In the genomic region with DNA sequence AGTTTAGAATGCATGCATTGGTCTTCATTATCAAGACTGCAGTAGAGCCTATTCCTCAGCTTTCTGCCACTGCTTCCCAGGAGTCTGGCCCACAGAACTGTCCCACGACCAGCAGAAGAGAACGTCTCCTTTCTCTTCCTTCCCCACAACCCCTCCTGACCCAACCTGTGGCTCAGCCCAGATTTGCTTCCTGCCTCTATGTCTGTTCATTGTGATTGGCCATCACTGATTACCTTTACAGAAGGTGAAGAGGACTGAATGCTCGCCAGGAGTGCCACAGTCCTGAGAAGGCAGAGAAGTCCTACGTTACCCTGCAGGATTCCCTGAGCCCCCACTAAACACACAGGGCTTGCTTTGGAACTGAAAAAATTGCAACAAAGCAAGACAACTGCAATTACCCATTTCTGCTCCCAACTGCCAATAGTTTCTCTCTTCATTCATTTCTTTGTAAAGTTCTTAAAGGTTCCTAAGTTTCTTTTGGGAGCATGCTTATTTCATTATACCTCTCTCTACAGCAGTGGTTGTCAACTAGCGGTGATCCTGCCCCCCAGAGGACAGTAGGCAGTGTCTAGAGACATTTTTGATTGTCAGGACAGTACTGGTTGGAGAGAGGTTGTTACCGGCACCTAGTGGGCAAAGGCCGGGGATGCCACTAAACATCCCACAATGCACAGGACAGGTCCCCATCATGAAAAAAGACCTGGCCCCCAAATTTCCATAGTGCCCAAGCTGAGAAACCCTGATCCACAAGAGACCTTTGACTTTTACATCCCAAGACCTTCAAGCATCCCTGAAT, we compare ENCODE assay signal across 8 cellular contexts. TPM values are rescaled to one million over a fixed set of nuclear protein-coding genes. Genes with fewer than 3 reads are reported as not detected.
DNase-seq lines count a peak whose midpoint lies in the region; ATAC-seq and TF ChIP-seq lines count a peak whose summit lies in the region.

No MANE protein-coding gene starts in this region.

- H3K27ac ChIP-seq in CD4-positive, CD25-positive, alpha-beta regulatory T cell (ENCODE audit: insufficient read depth, low read length, poor library complexity, severe bottlenecking), result peak overlapping the region; percentile 64
- peak overlapping the region; percentile 86 for H3K27ac ChIP-seq in temporal lobe (ENCODE audit: low read depth, low read length)

- peak; percentile 34 for TF ChIP-seq CTCF in HFF-Myc (IDR thresholded peaks at IDR 0.05; ENCODE audit: low read depth, low read length, missing control alignments)

- peak overlapping the region; percentile 79 to 92 (median 91) for H3K27ac Mint-ChIP-seq in CD4-positive, CD25-positive, alpha-beta regulatory T cell

- no peaks in the 10 kb centered on the region for H3K27me3 ChIP-seq in CD4-positive, CD25-positive, alpha-beta regulatory T cell (ENCODE audit: control insufficient read depth, insufficient read depth, low read length)

- peaks cover 19% of the 10 kb centered on the region for H3K36me3 Mint-ChIP-seq in CD4-positive, CD25-positive, alpha-beta regulatory T cell

- peak in 2 of 3 donors; percentile 29 to 47 for DNase-seq in CD4-positive, CD25-positive, alpha-beta regulatory T cell
- no peak for DNase-seq in HFF-Myc (ENCODE audit: extremely low read depth, low read depth)
- DNase-seq in globus pallidus (ENCODE audit: low spot score), result peak; percentile 82
- DNase-seq in NCI-H774 (lab: John Stamatoyannopoulos, UW), result no peak
- no peak for DNase-seq in GM19238 (ENCODE audit: insufficient read length, low spot score)

- H3K9me3 ChIP-seq in CD4-positive, CD25-positive, alpha-beta regulatory T cell (ENCODE audit: control insufficient read depth in 2 of 2, low read length in 2 of 2), result no peaks in the 10 kb centered on the region

- peaks cover 0 to 1% (median 0%) of the 10 kb centered on the region in 7 donors for H3K9me3 Mint-ChIP-seq in CD4-positive, CD25-positive, alpha-beta regulatory T cell

- H3K4me1 ChIP-seq in CD4-positive, CD25-positive, alpha-beta regulatory T cell (ENCODE audit: control insufficient read depth, insufficient read depth, low read length, poor library complexity, severe bottlenecking), result peaks cover 36% of the 10 kb centered on the region

- peaks cover 25 to 82% (median 45%) of the 10 kb centered on the region in 4 donors for H3K4me1 Mint-ChIP-seq in CD4-positive, CD25-positive, alpha-beta regulatory T cell

- peak overlapping the region; percentile 73 to 95 (median 80) for H3K4me3 Mint-ChIP-seq in CD4-positive, CD25-positive, alpha-beta regulatory T cell

- peak overlapping the region; percentile 40 for H3K4me3 ChIP-seq in CD4-positive, CD25-positive, alpha-beta regulatory T cell (ENCODE audit: low read depth, low read length)
- no peak overlapping the region for H3K4me3 ChIP-seq in HFF-Myc (replicated peaks; ENCODE audit: low read depth, low read length)

- H3K36me3 ChIP-seq in CD4-positive, CD25-positive, alpha-beta regulatory T cell (ENCODE audit: control insufficient read depth, insufficient read depth, low read length), result peaks cover under 1% of the 10 kb centered on the region

- ATAC-seq in CD4-positive, CD25-positive, alpha-beta regulatory T cell (ENCODE audit: low read depth in 2 of 2), result no peak
- ATAC-seq in SK-N-SH treated with all-trans-retinoic acid at 6 μM for 48 hours (peak; percentile 57), HG02973 (IDR thresholded peaks at IDR 0.05; ENCODE audit: unreplicated experiment) (no peak)

- no peaks in the 10 kb centered on the region for H3K27me3 Mint-ChIP-seq in CD4-positive, CD25-positive, alpha-beta regulatory T cell

TF ChIP-seq in SK-N-SH treated with all-trans-retinoic acid at 6 μM for 48 hours, 23 proteins besides CTCF, POLR2A, EP300 and RAD21:
- TF ChIP-seq ZNF70 (CRISPR knock-in tag; IDR thresholded peaks at IDR 0.05), result no peak
- TF ChIP-seq CSDC2 (CRISPR knock-in tag; IDR thresholded peaks at IDR 0.05), result no peak
- TF ChIP-seq SNAI2 (CRISPR knock-in tag; IDR thresholded peaks at IDR 0.05), result no peak

RNA-seq across cellular contexts. Expression of a gene that starts 4.5 kb away (rescaled TPM):
- 35.4 TPM for total RNA-seq in CD4-positive, CD25-positive, alpha-beta regulatory T cell
- polyA plus RNA-seq in CD4-positive, CD25-positive, alpha-beta regulatory T cell, result 10 to 100 TPM; 16.2 to 22.0 (median 17.7) TPM
- 12.5 TPM for total RNA-seq in temporal lobe

RNA-seq across cellular contexts. Expression of a gene that starts 32.2 kb away (rescaled TPM):
- 177 TPM for total RNA-seq in CD4-positive, CD25-positive, alpha-beta regulatory T cell
- polyA plus RNA-seq in CD4-positive, CD25-positive, alpha-beta regulatory T cell, result 100 to 1,000 TPM; 373 to 453 (median 405) TPM
- total RNA-seq in temporal lobe, result 6.9 TPM

RNA-seq across cellular contexts. Expression of a gene that starts 43.6 kb away (rescaled TPM):
- 85.5 TPM for total RNA-seq in CD4-positive, CD25-positive, alpha-beta regulatory T cell
- polyA plus RNA-seq in CD4-positive, CD25-positive, alpha-beta regulatory T cell, result 100 to 1,000 TPM in 2 of 4 donors, 10 to 100 TPM in 2; 75.6 to 159 (median 104) TPM
- 0.49 TPM for total RNA-seq in temporal lobe

Comparison
In these comparisons a context has a peak if more than half of its experiments do, and no peak if none do; other contexts are left out.
1. DNase-seq: peak in CD4-positive, CD25-positive, alpha-beta regulatory T cell (2 of 3) and globus pallidus (single experiment); none in HFF-Myc (single experiment), NCI-H774 (single experiment) and GM19238 (single experiment).
2. RNA of a gene that starts 32.2 kb away (total RNA-seq): 177 TPM in CD4-positive, CD25-positive, alpha-beta regulatory T cell (single experiment); 6.9 TPM in temporal lobe (single experiment); every median in the first group is over 10 times any median in the second.
3. RNA of a gene that starts 43.6 kb away (total RNA-seq): 85.5 TPM in CD4-positive, CD25-positive, alpha-beta regulatory T cell (single experiment); 0.49 TPM in temporal lobe (single experiment); every median in the first group is over 10 times any median in the second.